Comparison of ENCODE assay signal across 8 cellular contexts in the genomic region with DNA sequence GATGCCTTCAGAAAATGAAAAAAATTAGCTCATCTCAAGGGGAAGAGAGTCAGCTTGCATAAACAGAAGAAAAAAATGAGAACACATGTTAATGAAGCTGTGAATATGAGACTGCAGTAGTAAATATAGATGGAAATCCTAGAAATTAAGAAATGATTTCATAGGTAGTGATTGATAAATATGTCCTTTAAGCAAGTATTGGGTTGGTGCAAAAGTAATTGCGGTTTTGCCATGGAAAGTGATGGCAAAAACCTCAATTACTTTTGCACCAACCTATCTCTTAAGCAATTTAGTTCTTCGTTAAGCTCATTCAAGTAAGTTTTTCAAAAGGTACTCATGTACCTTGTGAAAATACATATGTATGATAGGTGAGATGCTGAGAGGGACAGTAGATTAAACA.
"Had no signal": no experiment of that assay in that cellular context is flagged by ENCODE, and none has a peak within 500 bp of the region (broad histone marks: within the 10 kb centered on the region; RNA-seq: fewer than 3 reads in every experiment).

No MANE protein-coding gene starts in this region.

- FAIRE-seq: H1, H54, K562 had no signal

- H3K4me3 Mint-ChIP-seq: GM23338, H9 had no signal

- H3K4me3 ChIP-seq: GM23338, K562 had no signal

- DNase-seq: H9, HCEC 1CT, IMR-90, KG1 had no signal

- H3K4me1 Mint-ChIP-seq: GM23338, H9 had no signal

- ATAC-seq: GM23338, K562 had no signal

- H3K4me2 ChIP-seq: GM23338 had no signal

- H3K27ac Mint-ChIP-seq: GM23338, H9 had no signal

- H3K9me3 Mint-ChIP-seq: GM23338, H9 had no signal

- H2AFZ ChIP-seq: GM23338 had no signal
